ENCODE assay signal across 11 cellular contexts in the genomic region with DNA sequence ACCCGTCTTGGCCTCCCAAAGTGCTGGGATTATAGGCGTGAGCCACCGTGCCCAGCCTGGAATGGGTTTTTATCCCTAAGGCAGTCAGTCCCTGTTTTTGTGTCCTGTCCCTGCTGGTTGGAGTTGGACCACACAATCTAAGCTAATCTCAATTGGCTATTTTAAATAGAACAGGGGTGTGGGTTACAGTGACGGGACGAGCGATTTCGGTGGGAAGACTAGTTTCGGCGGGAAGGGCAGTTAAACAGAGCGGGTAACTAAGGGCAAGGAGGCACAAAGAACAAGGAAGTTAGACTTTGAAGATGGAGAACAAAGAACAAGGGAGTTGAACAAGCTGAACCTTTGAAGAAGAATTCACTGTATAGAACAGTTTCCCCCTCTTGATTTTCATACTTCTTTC. TPM values are rescaled to one million over a fixed set of nuclear protein-coding genes. Genes with fewer than 3 reads are reported as not detected.
A peak's percentile ranks its signal among the peaks of the same experiment; 100 is the strongest.
DNase-seq lines count a peak whose midpoint lies in the region; TF ChIP-seq lines count a peak whose summit lies in the region.
"Had no signal": no experiment of that assay in that cellular context is flagged by ENCODE, and none has a peak within 500 bp of the region (broad histone marks: within the 10 kb centered on the region; RNA-seq: fewer than 3 reads in every experiment).

No MANE protein-coding gene starts in this region.

- peaks cover 14% of the 10 kb centered on the region for H3K4me1 Mint-ChIP-seq in Calu3 (ENCODE audit: low read depth, unreplicated experiment)
- peaks cover 29% of the 10 kb centered on the region for H3K4me1 Mint-ChIP-seq in chondrocyte (ENCODE audit: low read depth)

- H3K9ac ChIP-seq in Loucy (ENCODE audit: low read depth, low read length, poor library complexity, severe bottlenecking) (peak overlapping the region; percentile 92), neural cell (ENCODE audit: low read length) (peak overlapping the region; percentile 91)

- H3K9me2 ChIP-seq in Loucy (replicated peaks; ENCODE audit: low read depth, low read length) (no peaks in the 10 kb centered on the region), neural cell (ENCODE audit: insufficient read depth, low read length) (no peaks in the 10 kb centered on the region)

- BruUV-seq in Calu3 (replicated peaks; lab: Mats Ljungman, UMichigan) = no TSS peak

- TF ChIP-seq EP300 in neural cell (conservative IDR thresholded peaks at IDR 0.05; ENCODE audit: poor library complexity, severe bottlenecking) = no peak

- H3K27me3 ChIP-seq in Loucy (ENCODE audit: insufficient read depth, low read length, poor library complexity, severe bottlenecking) (no peaks in the 10 kb centered on the region), neural cell (ENCODE audit: insufficient read depth, low read depth, low read length) (no peaks in the 10 kb centered on the region)
- H3K27me3 ChIP-seq: uterus had no signal

- H3K27me3 Mint-ChIP-seq in Calu3 (ENCODE audit: unreplicated experiment) (no peaks in the 10 kb centered on the region), chondrocyte (ENCODE audit: low read depth) (no peaks in the 10 kb centered on the region)

- H3K9me3 Mint-ChIP-seq in Calu3 (ENCODE audit: low read depth, unreplicated experiment) = no peaks in the 10 kb centered on the region
- no peaks in the 10 kb centered on the region for H3K9me3 Mint-ChIP-seq in chondrocyte (ENCODE audit: low read depth)

- H3K4me2 ChIP-seq in Loucy (ENCODE audit: low read depth, low read length, poor library complexity, severe bottlenecking) (peak overlapping the region; percentile 98), neural cell (ENCODE audit: low read length) (peak overlapping the region; percentile 76)

- H2AFZ ChIP-seq in Loucy (ENCODE audit: low read length) (no peak overlapping the region), neural cell (ENCODE audit: low read depth, low read length) (no peak overlapping the region)

- H3K4me1 ChIP-seq in Loucy (ENCODE audit: insufficient read depth, low read length, poor library complexity, severe bottlenecking) = peaks cover 52% of the 10 kb centered on the region

- H3K9me3 ChIP-seq in Loucy (ENCODE audit: insufficient read depth, low read depth, low read length) = no peaks in the 10 kb centered on the region
- H3K9me3 ChIP-seq in neural cell (ENCODE audit: low read length) = no peaks in the 10 kb centered on the region
- H3K9me3 ChIP-seq: uterus had no signal

- CTCF ChIA-PET in Calu3 (lab: Charles Lee) = no interaction called here

- H3K36me3 Mint-ChIP-seq in Calu3 (ENCODE audit: insufficient read depth, unreplicated experiment) (peaks cover 25% of the 10 kb centered on the region), chondrocyte (ENCODE audit: low read depth) (peaks cover 1% of the 10 kb centered on the region)

- no peak overlapping the region for H3K27ac Mint-ChIP-seq in Calu3 (ENCODE audit: unreplicated experiment)
- no peak overlapping the region for H3K27ac Mint-ChIP-seq in chondrocyte (ENCODE audit: unreplicated experiment)

- intact Hi-C loops in Calu3 (cut with micrococcal nuclease; ENCODE audit: unreplicated experiment) = loop anchor here (10.0 kb wide), 1 partner anchor 113 kb away; no protein-coding TSS in a partner anchor

- H3K4me3 Mint-ChIP-seq in Calu3 (ENCODE audit: low read depth, unreplicated experiment) (peak overlapping the region; percentile 94), chondrocyte (ENCODE audit: unreplicated experiment) (peak overlapping the region; percentile 98)

- TF ChIP-seq RAD21 in neural cell (conservative IDR thresholded peaks at IDR 0.05) = no peak

- H3K36me3 ChIP-seq in Loucy (ENCODE audit: insufficient read depth, low read length) (no peaks in the 10 kb centered on the region), neural cell (ENCODE audit: insufficient read depth, low read length) (no peaks in the 10 kb centered on the region)
- H3K36me3 ChIP-seq: uterus had no signal

- peak overlapping the region; percentile 100 for H3K4me3 ChIP-seq in Loucy (ENCODE audit: low read length, poor library complexity, severe bottlenecking)
- H3K4me3 ChIP-seq in neural cell (ENCODE audit: low read length) = peak overlapping the region; percentile 86

- TF ChIP-seq CTCF in Calu3 (IDR thresholded peaks at IDR 0.05; ENCODE audit: unreplicated experiment) (no peak), Loucy (conservative IDR thresholded peaks at IDR 0.05; ENCODE audit: low read length) (no peak), chondrocyte (IDR thresholded peaks at IDR 0.05) (no peak), neural cell (IDR thresholded peaks at IDR 0.05; ENCODE audit: poor library complexity, severe bottlenecking) (no peak)

- H3K27ac ChIP-seq in neural cell (ENCODE audit: low read length) = no peak overlapping the region

- H3K79me2 ChIP-seq in Loucy (ENCODE audit: insufficient read depth, low read length) = peaks cover 87% of the 10 kb centered on the region
- H3K79me2 ChIP-seq in neural cell (replicated peaks; ENCODE audit: insufficient read depth, low read length) = peaks cover 55% of the 10 kb centered on the region

- H3F3A ChIP-seq in Loucy (ENCODE audit: low read depth) (no peaks in the 10 kb centered on the region), neural cell (ENCODE audit: insufficient read depth, low read length, poor library complexity, severe bottlenecking) (no peaks in the 10 kb centered on the region)

- no peak for DNase-seq in Calu3
- DNase-seq in chondrocyte (ENCODE audit: low spot score) = no peak
- DNase-seq in COR-L47 (lab: John Stamatoyannopoulos, UW) = no peak
- no peak for DNase-seq in globus pallidus (ENCODE audit: low spot score)
- DNase-seq in NCI-H1092 treated with DMSO at 0.1 percent for 48 hours (lab: John Stamatoyannopoulos, UW) = no peak
- no peak for DNase-seq in NCI-H1694 (lab: John Stamatoyannopoulos, UW)
- DNase-seq: NCI-H510A, uterus had no signal

- H4K20me1 ChIP-seq in Loucy (ENCODE audit: insufficient read depth, low read length, poor library complexity, severe bottlenecking) = peaks cover 39% of the 10 kb centered on the region
- H4K20me1 ChIP-seq in neural cell (ENCODE audit: insufficient read depth) = no peaks in the 10 kb centered on the region

TF ChIP-seq in neural cell, 6 proteins besides CTCF, POLR2A, EP300 and RAD21:
- TF ChIP-seq, protein P1, sequence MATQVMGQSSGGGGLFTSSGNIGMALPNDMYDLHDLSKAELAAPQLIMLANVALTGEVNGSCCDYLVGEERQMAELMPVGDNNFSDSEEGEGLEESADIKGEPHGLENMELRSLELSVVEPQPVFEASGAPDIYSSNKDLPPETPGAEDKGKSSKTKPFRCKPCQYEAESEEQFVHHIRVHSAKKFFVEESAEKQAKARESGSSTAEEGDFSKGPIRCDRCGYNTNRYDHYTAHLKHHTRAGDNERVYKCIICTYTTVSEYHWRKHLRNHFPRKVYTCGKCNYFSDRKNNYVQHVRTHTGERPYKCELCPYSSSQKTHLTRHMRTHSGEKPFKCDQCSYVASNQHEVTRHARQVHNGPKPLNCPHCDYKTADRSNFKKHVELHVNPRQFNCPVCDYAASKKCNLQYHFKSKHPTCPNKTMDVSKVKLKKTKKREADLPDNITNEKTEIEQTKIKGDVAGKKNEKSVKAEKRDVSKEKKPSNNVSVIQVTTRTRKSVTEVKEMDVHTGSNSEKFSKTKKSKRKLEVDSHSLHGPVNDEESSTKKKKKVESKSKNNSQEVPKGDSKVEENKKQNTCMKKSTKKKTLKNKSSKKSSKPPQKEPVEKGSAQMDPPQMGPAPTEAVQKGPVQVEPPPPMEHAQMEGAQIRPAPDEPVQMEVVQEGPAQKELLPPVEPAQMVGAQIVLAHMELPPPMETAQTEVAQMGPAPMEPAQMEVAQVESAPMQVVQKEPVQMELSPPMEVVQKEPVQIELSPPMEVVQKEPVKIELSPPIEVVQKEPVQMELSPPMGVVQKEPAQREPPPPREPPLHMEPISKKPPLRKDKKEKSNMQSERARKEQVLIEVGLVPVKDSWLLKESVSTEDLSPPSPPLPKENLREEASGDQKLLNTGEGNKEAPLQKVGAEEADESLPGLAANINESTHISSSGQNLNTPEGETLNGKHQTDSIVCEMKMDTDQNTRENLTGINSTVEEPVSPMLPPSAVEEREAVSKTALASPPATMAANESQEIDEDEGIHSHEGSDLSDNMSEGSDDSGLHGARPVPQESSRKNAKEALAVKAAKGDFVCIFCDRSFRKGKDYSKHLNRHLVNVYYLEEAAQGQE (IDR thresholded peaks at IDR 0.05; ENCODE audit: borderline replicate concordance) = no peak
- TF ChIP-seq POLR2AphosphoS5 (IDR thresholded peaks at IDR 0.05) (no peak), SMC3 (conservative IDR thresholded peaks at IDR 0.05; ENCODE audit: poor library complexity) (no peak), TAF1 (IDR thresholded peaks at IDR 0.05; ENCODE audit: low read depth) (no peak), MXI1 (conservative IDR thresholded peaks at IDR 0.05; ENCODE audit: poor library complexity, severe bottlenecking) (no peak), EZH2 (IDR thresholded peaks at IDR 0.05; ENCODE audit: borderline replicate concordance, insufficient read depth, low read length, poor library complexity, severe bottlenecking) (no peak)

RNA-seq across cellular contexts. Expression of a gene that starts 1.4 kb away (rescaled TPM):
- total RNA-seq in Calu3 (2022) (43.7 and 48.4 TPM in 2 replicates), chondrocyte (36.5 to 46.3 TPM (median 38.5 TPM) in 3 replicates)
- 95.0 and 103 TPM in 2 replicates for polyA plus RNA-seq in neural cell
- 61.4 and 77.2 TPM in 2 replicates for polyA minus RNA-seq in neural cell

RNA-seq across cellular contexts. Expression of a gene that starts 29.6 kb away (rescaled TPM):
- total RNA-seq in Calu3 (2022) = 2.6 and 3.1 TPM in 2 replicates
- 0.87 to 1.5 TPM (median 1.1 TPM) in 3 replicates for total RNA-seq in chondrocyte
- polyA plus RNA-seq in neural cell = 0.95 and 2.7 TPM in 2 replicates
- 0.73 and 1.0 TPM in 2 replicates for polyA minus RNA-seq in neural cell

RNA-seq across cellular contexts. Expression of a gene that starts 53.7 kb away (rescaled TPM):
- total RNA-seq in Calu3 (2022) (not detected in 2 replicates), chondrocyte (not detected in 3 replicates)
- polyA plus RNA-seq in neural cell = not detected in 2 replicates
- polyA minus RNA-seq in neural cell = 0.23 TPM in 1 of 2 replicates, not detected in the other
- total RNA-seq: kidney epithelial cell had no signal
